ENCODE assay signal across 8 cellular contexts in genomic region chr1:224116131-224116530, GRCh38. TPM values are rescaled to one million over a fixed set of nuclear protein-coding genes. Genes with fewer than 3 reads are reported as not detected.
A peak's percentile ranks its signal among the peaks of the same experiment; 100 is the strongest.
DNase-seq lines count a peak whose midpoint lies in the region; ATAC-seq, FAIRE-seq and TF ChIP-seq lines count a peak whose summit lies in the region.

No MANE protein-coding gene starts in this region.

- DNase-seq in Ammon's horn (ENCODE audit: low spot score) (peak; percentile 49), GM18507 (ENCODE audit: extremely low spot score, insufficient read length, low read depth) (no peak), KBM-7 (peak; percentile 65), right lobe of liver (no peak), posterior vena cava (ENCODE audit: low spot score) (no peak)
- peak; percentile 53 for DNase-seq in central memory CD4-positive, alpha-beta T cell
- no peak for DNase-seq in NK-92 treated with Interleukin-12 subunit alpha and Interleukin-12 subunit beta, amount 100 ng/mL, for 24 hours (lab: John Stamatoyannopoulos, UW)

- no peak overlapping the region; the same call in 1 of the 2 replicates for H3K9ac ChIP-seq in OCI-LY1 (ENCODE audit: low read length)

- in situ Hi-C loops in KBM-7 (cut with MboI; ENCODE audit: low pct_unique_long_range_greater_than_20kb, low sequenced_read_pairs), result no loop called here

- H3K4me1 ChIP-seq in OCI-LY1 (ENCODE audit: insufficient read depth, low read length, severe bottlenecking), result peaks cover 32% of the 10 kb centered on the region
- H3K4me1 ChIP-seq in right lobe of liver, result peaks cover 0 to 45% (median 12%) of the 10 kb centered on the region in 4 donors

- no peaks in the 10 kb centered on the region for H3K27me3 ChIP-seq in OCI-LY1 (ENCODE audit: insufficient read depth, low read length)
- no peaks in the 10 kb centered on the region for H3K27me3 ChIP-seq in right lobe of liver

- TF ChIP-seq POLR2A in right lobe of liver (IDR thresholded peaks at IDR 0.05), result no peak

- H3K27ac ChIP-seq in OCI-LY1 (ENCODE audit: low read depth, low read length, poor library complexity, severe bottlenecking) (peak overlapping the region; percentile 77), right lobe of liver (peak overlapping the region in 2 of 3 donors; percentile 41 to 97)

- H3K9me2 ChIP-seq in OCI-LY1 (ENCODE audit: low read depth, low read length), result no peaks in the 10 kb centered on the region

- H4K20me1 ChIP-seq in OCI-LY1 (ENCODE audit: insufficient read depth, low read length), result no peaks in the 10 kb centered on the region

- peak; percentile 59 to 63 (median 62) for ATAC-seq in right lobe of liver

- no peak overlapping the region for H2AFZ ChIP-seq in OCI-LY1 (ENCODE audit: low read length)

- H3F3A ChIP-seq in OCI-LY1 (ENCODE audit: insufficient read depth, low read length), result peaks cover 12% of the 10 kb centered on the region; the same call in 1 of the 2 replicates

- H3K36me3 ChIP-seq in OCI-LY1 (ENCODE audit: insufficient read depth, low read length) (peaks cover 12% of the 10 kb centered on the region; the same call in 1 of the 2 replicates), right lobe of liver (peaks cover 0 to 6% (median 0%) of the 10 kb centered on the region in 4 donors)

- TF ChIP-seq CTCF in OCI-LY1 (IDR thresholded peaks at IDR 0.05; ENCODE audit: low read length) (peak; percentile 58; the same call in 1 of the 2 replicates), right lobe of liver (IDR thresholded peaks at IDR 0.05) (peak; percentile 59 to 62 (median 60))

- intact Hi-C loops in right lobe of liver (cut with DNase I) (loop anchor here in 1 of 2 donors (10.0 kb wide), 1 partner anchor 219 kb away; the partner anchor contains the start of gene NVL), posterior vena cava (cut with DNase I) (loop anchor here in 1 of 2 donors (5.0 kb wide), 1 partner anchor 216 kb away; the partner anchor contains the start of gene NVL)

- no peaks in the 10 kb centered on the region for H3K9me3 ChIP-seq in OCI-LY1 (ENCODE audit: low read length)
- no peaks in the 10 kb centered on the region for H3K9me3 ChIP-seq in right lobe of liver

- H3K4me2 ChIP-seq in OCI-LY1 (ENCODE audit: low read length), result peak overlapping the region; percentile 93

- peak; percentile 91 for FAIRE-seq in GM18507 (lab: Jason Lieb, UNC)

- 4% methylated on average over 4 of the region's 4 CpGs for WGBS in right lobe of liver (ENCODE audit: insufficient coverage, low coverage, low lambda C conversion rate, missing lambda C conversion rate)

- peaks cover 57% of the 10 kb centered on the region for H3K79me2 ChIP-seq in OCI-LY1 (ENCODE audit: insufficient read depth, low read length)

- no peak overlapping the region for H3K4me3 ChIP-seq in OCI-LY1 (ENCODE audit: low read depth, low read length, poor library complexity, severe bottlenecking)
- peak overlapping the region in 1 of 3 donors; percentile 5 for H3K4me3 ChIP-seq in right lobe of liver

RNA-seq across cellular contexts. Expression of gene FBXO28, which starts 2.2 kb away (rescaled TPM):
- total RNA-seq in right lobe of liver (10 to 100 TPM; 11.5 to 20.9 (median 15.3) TPM), posterior vena cava (10 to 100 TPM; 26.5 to 28.1 TPM)

Comparison
In these comparisons a context has a peak if more than half of its experiments do, and no peak if none do; other contexts are left out.
1. DNase-seq: peak in Ammon's horn (single experiment), KBM-7 (single experiment) and central memory CD4-positive, alpha-beta T cell (single experiment); none in GM18507 (single experiment), right lobe of liver (0 of 3), posterior vena cava (single experiment) and NK-92 treated with Interleukin-12 subunit alpha and Interleukin-12 subunit beta, amount 100 ng/mL, for 24 hours (single experiment).